ENCODE assay signal across 8 cellular contexts in the genomic region with DNA sequence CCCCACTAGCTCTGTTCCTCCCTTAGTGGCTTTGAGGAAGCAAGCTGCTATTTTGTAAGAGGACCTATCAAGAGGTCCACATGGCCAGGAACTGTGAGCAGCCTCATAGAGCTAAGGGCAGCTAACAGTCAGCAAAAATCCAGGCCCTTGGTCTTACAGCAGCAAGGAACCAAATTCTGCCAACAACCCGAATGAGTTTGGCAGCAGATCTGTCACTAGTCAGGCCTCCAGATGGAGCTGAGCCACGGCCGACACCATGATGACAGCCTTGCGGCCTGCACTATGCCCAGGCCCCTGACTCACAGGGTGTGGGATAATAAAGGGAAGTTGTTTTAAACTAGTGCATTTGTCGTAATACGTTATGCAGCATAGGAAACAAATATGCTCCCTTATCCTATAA. TPM values are rescaled to one million over a fixed set of nuclear protein-coding genes. Genes with fewer than 3 reads are reported as not detected.
DNase-seq lines count a peak whose midpoint lies in the region; FAIRE-seq and TF ChIP-seq lines count a peak whose summit lies in the region.

No MANE protein-coding gene starts in this region.

- 4% methylated on average over 6 of the region's 6 CpGs for WGBS in mammary epithelial cell (ENCODE audit: low coverage, missing lambda C conversion rate)
- WGBS in suprapubic skin, result 11% methylated on average over 6 of the region's 6 CpGs

- in situ Hi-C loops in mammary epithelial cell (cut with MboI; ENCODE audit: low sequenced_read_pairs in 2 of 2), result no loop called here

- dilution Hi-C loops in mammary epithelial cell (cut with HindIII; ENCODE audit: low sequenced_read_pairs), result no loop called here
- dilution Hi-C loops in keratinocyte (cut with MboI; ENCODE audit: extremely low pct_ligation_motif_present, low sequenced_read_pairs), result no loop called here

- POLR2A ChIA-PET in GM10248 (lab: Yijun Ruan, JAX), result interaction anchor here (0.6 kb wide), 1 partner anchor 39 kb away, joined by 3 read pairs; no protein-coding TSS in a partner anchor

- TF ChIP-seq EP300 in suprapubic skin (IDR thresholded peaks at IDR 0.05), result no peak

- H2AFZ ChIP-seq in mammary epithelial cell (ENCODE audit: low read depth, low read length) (peak overlapping the region; percentile 64), keratinocyte (ENCODE audit: control insufficient read depth, low read length) (peak overlapping the region; percentile 57)

- no peak for TF ChIP-seq POLR2A in suprapubic skin (IDR thresholded peaks at IDR 0.05)

- CTCF ChIA-PET in mammary epithelial cell (lab: Charles Lee; ENCODE audit: low non-redundant PET) (no interaction called here), GM10248 (lab: Yijun Ruan, JAX) (interaction anchor here (1.4 to 3.2 kb wide), 2 partner anchors 24 to 31 kb away, joined by 3 to 14 read pairs; no protein-coding TSS in a partner anchor)

- intact Hi-C loops in mammary epithelial cell (cut with micrococcal nuclease), result no loop called here

- H3K36me3 ChIP-seq in mammary epithelial cell (ENCODE audit: insufficient read depth, low read length) (no peaks in the 10 kb centered on the region), keratinocyte (ENCODE audit: control insufficient read depth in 2 of 2, extremely low read depth in 1 of 2, insufficient read depth in 2 of 2, low read length in 2 of 2) (no peaks in the 10 kb centered on the region), suprapubic skin (no peaks in the 10 kb centered on the region)

- peaks cover 7% of the 10 kb centered on the region for H3K4me1 ChIP-seq in mammary epithelial cell (ENCODE audit: insufficient read depth, low read length)
- H3K4me1 ChIP-seq in keratinocyte (ENCODE audit: control insufficient read depth, extremely low read depth, insufficient read depth, low read length), result peaks cover 6% of the 10 kb centered on the region
- H3K4me1 ChIP-seq in suprapubic skin, result peaks cover 16% of the 10 kb centered on the region

- H3K4me3 ChIP-seq in mammary epithelial cell (replicated peaks in 1 of 3; ENCODE audit: insufficient read depth in 1 of 3, low read depth in 2 of 3, low read length in 3 of 3) (no peak overlapping the region), keratinocyte (ENCODE audit: control insufficient read depth in 2 of 3, extremely low read depth in 1 of 3, insufficient read depth in 2 of 3, low read depth in 1 of 3, low read length in 3 of 3) (no peak overlapping the region), suprapubic skin (no peak overlapping the region)

- H3K9me1 ChIP-seq in keratinocyte (ENCODE audit: control insufficient read depth, extremely low read depth, insufficient read depth, low read length), result no peaks in the 10 kb centered on the region

- peak; percentile 77 for FAIRE-seq in keratinocyte (lab: Jason Lieb, UNC)
- no peak for FAIRE-seq in urothelium cell line (lab: Jason Lieb, UNC)

- DNase-seq in M059J (ENCODE audit: low read depth) (peak; percentile 89), mammary epithelial cell (peak; percentile 74), keratinocyte (ENCODE audit: low read depth, low spot score) (no peak), suprapubic skin (ENCODE audit: low spot score in 2 of 2) (peak; percentile 89 to 94), NCI-H1436 treated with DMSO at 0.1 percent for 48 hours (lab: John Stamatoyannopoulos, UW) (no peak), NCI-H2171 (lab: John Stamatoyannopoulos, UW) (no peak), GM10248 (ENCODE audit: extremely low spot score) (no peak), urothelium cell line (ENCODE audit: low spot score) (no peak)

- H3K27ac ChIP-seq in mammary epithelial cell (ENCODE audit: insufficient read depth, low read depth, low read length) (no peak overlapping the region), keratinocyte (ENCODE audit: control insufficient read depth, insufficient read depth, low read length) (no peak overlapping the region), suprapubic skin (peak overlapping the region; percentile 76)

- H3K27me3 ChIP-seq in mammary epithelial cell (ENCODE audit: insufficient read depth, low read length), result no peaks in the 10 kb centered on the region
- H3K27me3 ChIP-seq in keratinocyte (ENCODE audit: control insufficient read depth, extremely low read depth, insufficient read depth, low read length), result no peaks in the 10 kb centered on the region
- no peaks in the 10 kb centered on the region for H3K27me3 ChIP-seq in suprapubic skin

- H3K4me2 ChIP-seq in mammary epithelial cell (ENCODE audit: insufficient read depth, low read depth, low read length), result no peak overlapping the region
- no peak overlapping the region for H3K4me2 ChIP-seq in keratinocyte (ENCODE audit: control insufficient read depth, extremely low read depth, insufficient read depth, low read depth, low read length)

- H3K9ac ChIP-seq in mammary epithelial cell (ENCODE audit: insufficient read depth, low read length), result no peak overlapping the region
- H3K9ac ChIP-seq in keratinocyte (ENCODE audit: control insufficient read depth, extremely low read depth, insufficient read depth, low read length), result no peak overlapping the region

- no peak for TF ChIP-seq CTCF in mammary epithelial cell (conservative IDR thresholded peaks at IDR 0.05 in 1 of 2, IDR thresholded peaks at IDR 0.05 in 1 of 2; ENCODE audit: extremely low read depth in 1 of 2, insufficient read depth in 1 of 2, low read depth in 1 of 2, low read length in 2 of 2)
- peak in 1 of 3 experiments; percentile 28 for TF ChIP-seq CTCF in keratinocyte (optimal IDR thresholded peaks at IDR 0.05 in 1 of 3, IDR thresholded peaks at IDR 0.05 in 1 of 3, conservative IDR thresholded peaks at IDR 0.05 in 1 of 3; ENCODE audit: extremely low read depth in 1 of 3, insufficient read depth in 2 of 3, low read length in 3 of 3)
- TF ChIP-seq CTCF in suprapubic skin (IDR thresholded peaks at IDR 0.05), result no peak
- no peak for TF ChIP-seq CTCF in GM10248 (IDR thresholded peaks at IDR 0.05; ENCODE audit: control extremely low read depth, extremely low read depth, low read depth, missing control alignments)

- H4K20me1 ChIP-seq in mammary epithelial cell (ENCODE audit: insufficient read depth, low read length), result no peaks in the 10 kb centered on the region
- no peaks in the 10 kb centered on the region for H4K20me1 ChIP-seq in keratinocyte (ENCODE audit: control insufficient read depth, extremely low read depth, insufficient read depth, low read length)

- no TSS peak for BruUV-seq in mammary epithelial cell (replicated peaks; lab: Mats Ljungman, UMichigan)

- H3K79me2 ChIP-seq in mammary epithelial cell (ENCODE audit: insufficient read depth, low read length) (no peaks in the 10 kb centered on the region), keratinocyte (ENCODE audit: control insufficient read depth, insufficient read depth, low read length) (no peaks in the 10 kb centered on the region)

- H3K9me3 ChIP-seq in mammary epithelial cell (replicated peaks; ENCODE audit: insufficient read depth, low read length), result no peaks in the 10 kb centered on the region
- H3K9me3 ChIP-seq in keratinocyte (ENCODE audit: control insufficient read depth, low read depth, low read length), result no peaks in the 10 kb centered on the region
- H3K9me3 ChIP-seq in suprapubic skin, result no peaks in the 10 kb centered on the region

RNA-seq across cellular contexts. Expression of a gene that starts 28.0 kb away (rescaled TPM):
- 343 and 398 TPM in 2 replicates for total RNA-seq in M059J (2014; rRNA removed; shearing (Covaris generic))
- 100 to 1,000 TPM; 209 to 262 TPM for total RNA-seq in mammary epithelial cell
- polyA plus RNA-seq in mammary epithelial cell, result 394 TPM
- polyA minus RNA-seq in mammary epithelial cell, result 16.2 TPM
- polyA plus RNA-seq in keratinocyte, result 221 to 358 TPM (median 291 TPM) in 3 replicates
- 440 TPM for polyA plus RNA-seq in keratinocyte (2011; ENCODE audit: low read depth)
- 184 and 205 TPM in 2 replicates for polyA plus RNA-seq in keratinocyte (2011; cell fraction: cytosol; rRNA removed)
- 69.2 and 73.1 TPM in 2 replicates for polyA plus RNA-seq in keratinocyte (2011; cell fraction: nucleus; rRNA removed)
- 263 and 302 TPM in 2 replicates for polyA plus RNA-seq in keratinocyte (2012; ENCODE audit: low replicate concordance)
- 12.8 to 75.3 TPM (median 47.7 TPM) in 3 replicates for polyA minus RNA-seq in keratinocyte
- 99.0 TPM for polyA minus RNA-seq in keratinocyte (2011; cell fraction: cytosol; rRNA and poly(A)+ RNA removed)
- polyA minus RNA-seq in keratinocyte (2011; cell fraction: nucleus; rRNA and poly(A)+ RNA removed), result 17.0 and 21.1 TPM in 2 replicates
- 100 to 1,000 TPM; 224 to 510 (median 444) TPM for total RNA-seq in suprapubic skin

RNA-seq across cellular contexts. Expression of a gene that starts 35.3 kb away (rescaled TPM):
- 15.5 and 28.7 TPM in 2 replicates for total RNA-seq in M059J (2014; rRNA removed; shearing (Covaris generic))
- total RNA-seq in mammary epithelial cell (10 to 100 TPM; 22.0 to 23.5 TPM), suprapubic skin (10 to 100 TPM; 19.7 to 37.2 (median 26.5) TPM)
- polyA plus RNA-seq in mammary epithelial cell (7.8 TPM), keratinocyte (11.3 to 15.9 TPM (median 13.4 TPM) in 3 replicates)
- polyA minus RNA-seq in mammary epithelial cell (12.1 TPM), keratinocyte (3.0 to 11.2 TPM (median 7.4 TPM) in 3 replicates)
- polyA plus RNA-seq in keratinocyte (2011; ENCODE audit: low read depth), result 13.9 TPM
- polyA plus RNA-seq in keratinocyte (2011; cell fraction: cytosol; rRNA removed), result 8.1 and 10.3 TPM in 2 replicates
- polyA plus RNA-seq in keratinocyte (2011; cell fraction: nucleus; rRNA removed), result 14.3 and 19.8 TPM in 2 replicates
- 8.5 and 10.0 TPM in 2 replicates for polyA plus RNA-seq in keratinocyte (2012; ENCODE audit: low replicate concordance)
- 9.6 TPM for polyA minus RNA-seq in keratinocyte (2011; cell fraction: cytosol; rRNA and poly(A)+ RNA removed)
- 8.2 and 13.8 TPM in 2 replicates for polyA minus RNA-seq in keratinocyte (2011; cell fraction: nucleus; rRNA and poly(A)+ RNA removed)

Comparison
In these comparisons a context has a peak if more than half of its experiments do, and no peak if none do; other contexts are left out.
1. DNase-seq: peak in M059J (single experiment), mammary epithelial cell (single experiment) and suprapubic skin (2 of 2); none in keratinocyte (single experiment), NCI-H1436 treated with DMSO at 0.1 percent for 48 hours (single experiment), NCI-H2171 (single experiment), GM10248 (single experiment) and urothelium cell line (single experiment).